Comparison of ENCODE assay signal across 14 cellular contexts in genomic region chr3:42507751-42508335, GRCh38. TPM values are rescaled to one million over a fixed set of nuclear protein-coding genes. Genes with fewer than 3 reads are reported as not detected.
A peak's percentile ranks its signal among the peaks of the same experiment; 100 is the strongest.
DNase-seq lines count a peak whose midpoint lies in the region; ATAC-seq and TF ChIP-seq lines count a peak whose summit lies in the region.
"Had no signal": no experiment of that assay in that cellular context is flagged by ENCODE, and none has a peak within 500 bp of the region (broad histone marks: within the 10 kb centered on the region; RNA-seq: fewer than 3 reads in every experiment).

No MANE protein-coding gene starts in this region.

- H2AFZ ChIP-seq in Karpas-422 (ENCODE audit: low read length): no peak overlapping the region

- no peak for TF ChIP-seq CTCF in RWPE1 (conservative IDR thresholded peaks at IDR 0.05; ENCODE audit: low read depth)

- H3K9me2 ChIP-seq in Karpas-422 (replicated peaks; ENCODE audit: insufficient read depth, low read length): no peaks in the 10 kb centered on the region

- no peaks in the 10 kb centered on the region for H3K9me3 Mint-ChIP-seq in activated naive CD8-positive, alpha-beta T cell treated with anti-CD3 and anti-CD28 coated beads, Interleukin-2, amount 10 ng/mL, durations not matched to agents 7 days and 5 days
- no peaks in the 10 kb centered on the region for H3K9me3 Mint-ChIP-seq in naive thymus-derived CD8-positive, alpha-beta T cell

- peaks cover 38% of the 10 kb centered on the region for H3K4me1 Mint-ChIP-seq in activated naive CD8-positive, alpha-beta T cell treated with anti-CD3 and anti-CD28 coated beads, Interleukin-2, amount 10 ng/mL, durations not matched to agents 7 days and 5 days
- peaks cover 60 to 96% (median 86%) of the 10 kb centered on the region in 4 donors for H3K4me1 Mint-ChIP-seq in naive thymus-derived CD8-positive, alpha-beta T cell

- no peaks in the 10 kb centered on the region for H4K20me1 ChIP-seq in Karpas-422 (ENCODE audit: insufficient read depth, low read depth, low read length)

- no peaks in the 10 kb centered on the region for H3K36me3 ChIP-seq in KOPT-K1 (ENCODE audit: insufficient read depth, low read length)
- H3K36me3 ChIP-seq in Karpas-422 (ENCODE audit: insufficient read depth, low read length): no peaks in the 10 kb centered on the region
- H3K36me3 ChIP-seq: MG63, ovary had no signal

- H3K4me3 ChIP-seq in Karpas-422 (ENCODE audit: low read length): no peak overlapping the region
- H3K4me3 ChIP-seq: A549, MG63, ovary had no signal

- H3K36me3 Mint-ChIP-seq in activated naive CD8-positive, alpha-beta T cell treated with anti-CD3 and anti-CD28 coated beads, Interleukin-2, amount 10 ng/mL, durations not matched to agents 7 days and 5 days: peaks cover 4% of the 10 kb centered on the region
- peaks cover 0 to 15% (median 0%) of the 10 kb centered on the region in 3 donors for H3K36me3 Mint-ChIP-seq in naive thymus-derived CD8-positive, alpha-beta T cell

- H3K27ac Mint-ChIP-seq in activated naive CD8-positive, alpha-beta T cell treated with anti-CD3 and anti-CD28 coated beads, Interleukin-2, amount 10 ng/mL, durations not matched to agents 7 days and 5 days: peak overlapping the region; percentile 69
- H3K27ac Mint-ChIP-seq in naive thymus-derived CD8-positive, alpha-beta T cell: peak overlapping the region; percentile 73 to 92 (median 90)

- CTCF ChIA-PET in RWPE1 (lab: Yijun Ruan, JAX): interaction anchor here (0.6 kb wide), 1 partner anchor 150 kb away, joined by 3 read pairs; no protein-coding TSS in a partner anchor

- H3K79me2 ChIP-seq in Karpas-422 (ENCODE audit: low read length): no peaks in the 10 kb centered on the region

- ATAC-seq in activated naive CD8-positive, alpha-beta T cell treated with anti-CD3 and anti-CD28 coated beads, Interleukin-2, amount 10 ng/mL, durations not matched to agents 7 days and 5 days (ENCODE audit: low read depth): peak; percentile 23
- peak; percentile 19 to 27 for ATAC-seq in naive thymus-derived CD8-positive, alpha-beta T cell

- peak overlapping the region; percentile 23 for H3K4me3 Mint-ChIP-seq in activated naive CD8-positive, alpha-beta T cell treated with anti-CD3 and anti-CD28 coated beads, Interleukin-2, amount 10 ng/mL, durations not matched to agents 7 days and 5 days
- H3K4me3 Mint-ChIP-seq in naive thymus-derived CD8-positive, alpha-beta T cell: peak overlapping the region; percentile 11 to 78 (median 70)

- no peak overlapping the region for H3K4me2 ChIP-seq in Karpas-422 (ENCODE audit: low read depth, low read length, poor library complexity, severe bottlenecking)
- H3K4me2 ChIP-seq: A549 had no signal

- peaks cover 1% of the 10 kb centered on the region for H3K4me1 ChIP-seq in Karpas-422 (ENCODE audit: low read length)
- H3K4me1 ChIP-seq: A549 had no signal

- no peak overlapping the region for H3K9ac ChIP-seq in Karpas-422 (ENCODE audit: low read length)

- no peaks in the 10 kb centered on the region for H3K27me3 ChIP-seq in Karpas-422 (ENCODE audit: low read length)
- H3K27me3 ChIP-seq: MG63, ovary had no signal

- DNase-seq in NOMO-1 treated with DMSO at 0.1 percent for 48 hours (lab: John Stamatoyannopoulos, UW; ENCODE audit: unreplicated experiment): peak; percentile 28
- DNase-seq in NOMO-1 treated with dmso at 0.1 percent for 144 hours (lab: John Stamatoyannopoulos, UW; ENCODE audit: unreplicated experiment): no peak
- DNase-seq in activated naive CD8-positive, alpha-beta T cell treated with anti-CD3 and anti-CD28 coated beads, Interleukin-2, amount 10 ng/mL, durations not matched to agents 7 days and 5 days: peak; percentile 17
- peak in 1 of 10 donors; percentile 27 for DNase-seq in naive thymus-derived CD8-positive, alpha-beta T cell
- DNase-seq in superior temporal gyrus (ENCODE audit: extremely low spot score): no peak
- no peak for DNase-seq in RWPE1 (ENCODE audit: low spot score)
- DNase-seq in Karpas-422: no peak
- DNase-seq: amygdala; MG63; NCI-H226; stimulated activated CD4-positive, alpha-beta T cell treated with anti-CD3 and anti-CD28 coated beads, Interleukin-4, amount 100 ng/mL, for 24 hours had no signal

- no peaks in the 10 kb centered on the region for H3K27me3 Mint-ChIP-seq in activated naive CD8-positive, alpha-beta T cell treated with anti-CD3 and anti-CD28 coated beads, Interleukin-2, amount 10 ng/mL, durations not matched to agents 7 days and 5 days
- no peaks in the 10 kb centered on the region for H3K27me3 Mint-ChIP-seq in naive thymus-derived CD8-positive, alpha-beta T cell

- no peaks in the 10 kb centered on the region for H3K9me3 ChIP-seq in KOPT-K1 (ENCODE audit: insufficient read depth, low read length, poor library complexity, severe bottlenecking)
- no peaks in the 10 kb centered on the region for H3K9me3 ChIP-seq in Karpas-422 (ENCODE audit: low read length)
- H3K9me3 ChIP-seq: A549, MG63, ovary had no signal

- H3K27ac ChIP-seq in KOPT-K1 (ENCODE audit: low read depth, low read length, poor library complexity, severe bottlenecking): peak overlapping the region; percentile 5
- H3K27ac ChIP-seq in RWPE1: no peak overlapping the region
- no peak overlapping the region for H3K27ac ChIP-seq in Karpas-422 (ENCODE audit: low read length)
- H3K27ac ChIP-seq: A549, ovary had no signal

- POLR2A ChIA-PET in activated naive CD8-positive, alpha-beta T cell treated with anti-CD3 and anti-CD28 coated beads, Interleukin-2, amount 10 ng/mL, durations not matched to agents 7 days and 5 days (lab: Charles Lee): no interaction called here
- POLR2A ChIA-PET in naive thymus-derived CD8-positive, alpha-beta T cell (lab: Charles Lee): interaction anchor here (0.5 to 2.2 kb wide), 8 partner anchors 12 to 1700 kb away, joined by 3 to 10 read pairs (median 4); no protein-coding TSS in a partner anchor
- POLR2A ChIA-PET in RWPE1 (lab: Yijun Ruan, JAX; ENCODE audit: low non-redundant PET): no interaction called here

RNA-seq across cellular contexts. Expression of gene VIPR1, which starts 5.4 kb away (rescaled TPM):
- total RNA-seq in activated naive CD8-positive, alpha-beta T cell treated with anti-CD3 and anti-CD28 coated beads, Interleukin-2, amount 10 ng/mL, durations not matched to agents 7 days and 5 days: 10 to 100 TPM; 22.3 to 26.9 TPM
- 100 to 1,000 TPM; 122 TPM for total RNA-seq in naive thymus-derived CD8-positive, alpha-beta T cell
- 10 to 100 TPM; 16.2 to 40.3 (median 28.8) TPM for polyA plus RNA-seq in naive thymus-derived CD8-positive, alpha-beta T cell
- 0.41 and 2.5 TPM in 2 replicates for total RNA-seq in Karpas-422 (2014; rRNA removed; shearing (Covaris generic); ENCODE audit: low replicate concordance)

Comparison
In these comparisons a context has a peak if more than half of its experiments do, and no peak if none do; other contexts are left out.
1. DNase-seq: peak in NOMO-1 treated with DMSO at 0.1 percent for 48 hours (single experiment) and activated naive CD8-positive, alpha-beta T cell treated with anti-CD3 and anti-CD28 coated beads, Interleukin-2, amount 10 ng/mL, durations not matched to agents 7 days and 5 days (single experiment); none in NOMO-1 treated with dmso at 0.1 percent for 144 hours (single experiment), superior temporal gyrus (single experiment), RWPE1 (single experiment) and Karpas-422 (single experiment).